ENCODE assay signal across 29 cellular contexts in the genomic region with DNA sequence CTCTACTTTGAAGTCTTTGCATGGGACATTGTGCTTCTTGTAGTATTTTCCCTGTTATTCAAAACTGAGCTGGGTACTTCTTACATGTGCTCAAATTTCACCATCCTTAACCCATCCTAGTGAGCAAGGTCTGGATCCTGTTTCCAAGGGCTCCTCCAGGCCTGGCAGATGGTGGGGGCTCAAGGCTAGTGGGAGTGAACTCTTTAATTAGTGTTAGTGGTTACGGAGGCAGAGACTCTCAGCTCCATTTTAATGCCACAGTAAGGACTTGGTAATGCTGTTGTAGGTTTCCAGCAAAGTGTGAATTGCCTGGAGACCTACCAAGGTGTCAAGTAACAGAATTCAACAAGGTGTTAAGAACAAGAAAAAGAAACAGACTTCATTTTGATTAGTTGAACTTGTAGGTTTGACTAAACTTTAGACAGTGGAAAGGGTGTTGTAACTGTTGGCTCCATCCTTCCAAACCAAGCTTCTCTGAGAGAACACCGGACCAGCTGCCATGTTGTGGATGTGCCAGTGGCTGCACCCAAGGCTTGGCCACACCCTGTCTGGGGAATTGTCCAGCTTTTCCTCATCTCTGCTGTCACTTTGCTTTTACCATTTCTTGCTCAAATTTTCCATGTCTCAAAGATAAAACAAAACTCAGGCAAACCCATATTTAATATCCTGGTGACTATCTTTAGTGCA.
DNase-seq lines count a peak whose midpoint lies in the region; ATAC-seq, FAIRE-seq and TF ChIP-seq lines count a peak whose summit lies in the region.
"Had no signal": no experiment of that assay in that cellular context is flagged by ENCODE, and none has a peak within 500 bp of the region (broad histone marks: within the 10 kb centered on the region; RNA-seq: fewer than 3 reads in every experiment).

No MANE protein-coding gene starts in this region.

- H4K20me1 ChIP-seq in K562 (replicated peaks; ENCODE audit: control insufficient read depth, insufficient read depth, low read length) = no peaks in the 10 kb centered on the region

- no peak overlapping the region for H3K4me2 ChIP-seq in K562 (ENCODE audit: insufficient read depth, low read length)
- H3K4me2 ChIP-seq in mesendoderm (ENCODE audit: low read length) = no peak overlapping the region

- DNase-seq in left cardiac atrium (peak; percentile 45), cardiac septum (ENCODE audit: low spot score) (no peak), K562 (ENCODE audit: extremely low read depth in 1 of 4, low spot score in 3 of 4) (no peak), mesendoderm (peak; percentile 65), hippocampal formation (lab: John Stamatoyannopoulos, UW) (no peak), foreskin melanocyte (no peak)
- no peak for DNase-seq in activated T-helper 2 cell treated with anti-CD3 and anti-CD28 coated beads, Interferon-gamma antibody, Interleukin-2, Interleukin-4, amounts not matched to agents 10 μg/mL and 5 μg/mL and 100 μg/mL, durations not matched to agents 14 hours and 24 hours and 36 hours (ENCODE audit: low spot score)
- DNase-seq in activated CD4-positive, alpha-beta memory T cell treated with anti-CD3 and anti-CD28 coated beads for 36 hours = no peak
- DNase-seq: activated CD4-positive, alpha-beta T cell treated with anti-CD3 and anti-CD28 coated beads for 4 hours; activated CD8-positive, alpha-beta memory T cell treated with anti-CD3 and anti-CD28 coated beads for 24 hours; activated T-cell treated with anti-CD3 and anti-CD28 coated beads for 4 hours; CD4-positive, alpha-beta T cell; GM23248; HFFc6; islet precursor cell; midbrain; naive thymus-derived CD4-positive, alpha-beta T cell; NCI-H1092 treated with DMSO at 0.1 percent for 48 hours; NCI-H187 treated with DMSO at 0.1 percent for 48 hours; NCI-H345; NCI-H774; SJCRH30; stimulated activated CD4-positive, alpha-beta T cell treated with anti-CD3 and anti-CD28 coated beads, Interleukin-15, amount 100 ng/mL, for 24 hours; SW 1271; upper lobe of left lung had no signal

- H2BK120ac ChIP-seq in mesendoderm (ENCODE audit: low read depth, low read length) = no peak overlapping the region

- no peak for TF ChIP-seq EP300 in K562 (IDR thresholded peaks at IDR 0.05; ENCODE audit: low read length)

- H2BK5ac ChIP-seq in mesendoderm (ENCODE audit: low read length) = no peak overlapping the region

- H3K27ac Mint-ChIP-seq in activated T-helper 2 cell treated with anti-CD3 and anti-CD28 coated beads, Interferon-gamma antibody, Interleukin-2, Interleukin-4, amounts not matched to agents 10 μg/mL and 5 μg/mL and 100 μg/mL, durations not matched to agents 14 hours and 24 hours and 36 hours = no peak overlapping the region
- H3K27ac Mint-ChIP-seq in activated CD4-positive, alpha-beta memory T cell treated with anti-CD3 and anti-CD28 coated beads for 36 hours = no peak overlapping the region
- H3K27ac Mint-ChIP-seq: activated naive CD4-positive, alpha-beta T cell treated with anti-CD3 and anti-CD28 coated beads, Interleukin-2, amount 50 U/mL, for 72 hours; CD4-positive, alpha-beta T cell; HFFc6; naive thymus-derived CD4-positive, alpha-beta T cell; stimulated activated effector memory CD8-positive, alpha-beta T cell treated with anti-CD3 and anti-CD28 coated beads, Interleukin-12 subunit alpha, Interleukin-12 subunit beta, amount 100 ng/mL, for 72 hours had no signal

- H3K79me2 ChIP-seq in K562 (ENCODE audit: control insufficient read depth, insufficient read depth, low read length) (no peaks in the 10 kb centered on the region), mesendoderm (ENCODE audit: control insufficient read depth, insufficient read depth, low read length) (peaks cover 35% of the 10 kb centered on the region)

- no peak overlapping the region for H2AK5ac ChIP-seq in mesendoderm (ENCODE audit: low read length)

- intact Hi-C loops in left cardiac atrium (cut with DNase I) (no loop called here), cardiac septum (cut with DNase I) (no loop called here), K562 (cut with micrococcal nuclease) (no loop called here)
- intact Hi-C loops in activated T-helper 2 cell treated with anti-CD3 and anti-CD28 coated beads, Interferon-gamma antibody, Interleukin-2, Interleukin-4, amounts not matched to agents 10 μg/mL and 5 μg/mL and 100 μg/mL, durations not matched to agents 14 hours and 24 hours and 36 hours (cut with micrococcal nuclease) = no loop called here
- intact Hi-C loops in activated CD4-positive, alpha-beta memory T cell treated with anti-CD3 and anti-CD28 coated beads for 36 hours (cut with micrococcal nuclease) = no loop called here

- H4K5ac ChIP-seq in mesendoderm (ENCODE audit: low read length) = no peak overlapping the region

- H3K9me3 ChIP-seq in K562 (replicated peaks; ENCODE audit: control insufficient read depth, insufficient read depth, low read depth, low read length) = no peaks in the 10 kb centered on the region
- H3K9me3 ChIP-seq: SJCRH30, upper lobe of left lung had no signal

- no peak overlapping the region for H2BK15ac ChIP-seq in mesendoderm (replicated peaks; ENCODE audit: low read depth)

- TF ChIP-seq CTCF in K562 (IDR thresholded peaks at IDR 0.05 in 2 of 3, conservative IDR thresholded peaks at IDR 0.05 in 1 of 3; ENCODE audit: insufficient read depth in 2 of 3, low read depth in 1 of 3, low read length in 3 of 3) = no peak

- CTCF ChIA-PET in K562 (lab: Yijun Ruan, JAX; ENCODE audit: low intra/inter-chr PET ratio) = no interaction called here
- CTCF ChIA-PET in activated CD4-positive, alpha-beta memory T cell treated with anti-CD3 and anti-CD28 coated beads for 36 hours (lab: Charles Lee) = no interaction called here

- WGBS in K562 (ENCODE audit: insufficient coverage, low coverage, missing lambda C conversion rate) = 3% methylated on average over 2 of the region's 2 CpGs
- WGBS in mesendoderm (ENCODE audit: extremely low coverage, insufficient coverage, low lambda C conversion rate) = no CpG with 5 or more reads among the region's 2 CpGs

- H3K18ac ChIP-seq in mesendoderm (ENCODE audit: low read length) = peak overlapping the region; percentile 85

- no peak overlapping the region for H3K23ac ChIP-seq in mesendoderm (ENCODE audit: low read length)

- H3K9me1 ChIP-seq in K562 (ENCODE audit: control insufficient read depth, insufficient read depth, low read length) = no peaks in the 10 kb centered on the region

- in situ Hi-C loops in K562 (cut with MboI) = no loop called here

- no TSS peak for BruUV-seq in K562 (replicated peaks; lab: Mats Ljungman, UMichigan)

- H3K4me1 ChIP-seq in K562 (replicated peaks in 1 of 2; ENCODE audit: control insufficient read depth in 2 of 2, insufficient read depth in 2 of 2, low read length in 2 of 2) = no peaks in the 10 kb centered on the region
- H3K4me1 ChIP-seq in mesendoderm (ENCODE audit: control insufficient read depth, low read depth, low read length) = peaks cover 17% of the 10 kb centered on the region
- H3K4me1 ChIP-seq: SJCRH30, upper lobe of left lung had no signal

- H3K27me3 Mint-ChIP-seq in activated T-helper 2 cell treated with anti-CD3 and anti-CD28 coated beads, Interferon-gamma antibody, Interleukin-2, Interleukin-4, amounts not matched to agents 10 μg/mL and 5 μg/mL and 100 μg/mL, durations not matched to agents 14 hours and 24 hours and 36 hours (ENCODE audit: low read depth) = no peaks in the 10 kb centered on the region
- no peaks in the 10 kb centered on the region for H3K27me3 Mint-ChIP-seq in activated CD4-positive, alpha-beta memory T cell treated with anti-CD3 and anti-CD28 coated beads for 36 hours

- H3K36me3 ChIP-seq in K562 (ENCODE audit: control insufficient read depth, insufficient read depth, low read length) (no peaks in the 10 kb centered on the region), mesendoderm (ENCODE audit: control insufficient read depth, insufficient read depth, low read length) (no peaks in the 10 kb centered on the region)
- H3K36me3 ChIP-seq: SJCRH30, upper lobe of left lung had no signal

- no peak overlapping the region for H4K8ac ChIP-seq in mesendoderm (ENCODE audit: low read depth, low read length)

- TF ChIP-seq RAD21 in K562 (CRISPR knock-in tag; conservative IDR thresholded peaks at IDR 0.05 in 1 of 2, IDR thresholded peaks at IDR 0.05 in 1 of 2) = no peak

- no peak overlapping the region for H3K56ac ChIP-seq in mesendoderm (ENCODE audit: low read length)

- no peaks in the 10 kb centered on the region for H3K4me1 Mint-ChIP-seq in activated T-helper 2 cell treated with anti-CD3 and anti-CD28 coated beads, Interferon-gamma antibody, Interleukin-2, Interleukin-4, amounts not matched to agents 10 μg/mL and 5 μg/mL and 100 μg/mL, durations not matched to agents 14 hours and 24 hours and 36 hours (ENCODE audit: low read depth)
- H3K4me1 Mint-ChIP-seq in activated CD4-positive, alpha-beta memory T cell treated with anti-CD3 and anti-CD28 coated beads for 36 hours (ENCODE audit: low read depth) = no peaks in the 10 kb centered on the region
- H3K4me1 Mint-ChIP-seq: stimulated activated effector memory CD8-positive, alpha-beta T cell treated with anti-CD3 and anti-CD28 coated beads, Interleukin-12 subunit alpha, Interleukin-12 subunit beta, amount 100 ng/mL, for 72 hours had no signal

- H2AFZ ChIP-seq in K562 (ENCODE audit: low read depth, low read length) = no peak overlapping the region
- H2AFZ ChIP-seq: GM23248 had no signal

- H3K27me3 ChIP-seq in K562 (ENCODE audit: control insufficient read depth in 2 of 2, insufficient read depth in 2 of 2, low read length in 2 of 2) (no peaks in the 10 kb centered on the region), mesendoderm (ENCODE audit: insufficient read depth, low read length, poor library complexity) (no peaks in the 10 kb centered on the region)
- H3K27me3 ChIP-seq: SJCRH30, upper lobe of left lung had no signal

- peaks cover under 1% of the 10 kb centered on the region for H3K9me3 Mint-ChIP-seq in activated T-helper 2 cell treated with anti-CD3 and anti-CD28 coated beads, Interferon-gamma antibody, Interleukin-2, Interleukin-4, amounts not matched to agents 10 μg/mL and 5 μg/mL and 100 μg/mL, durations not matched to agents 14 hours and 24 hours and 36 hours
- H3K9me3 Mint-ChIP-seq in activated CD4-positive, alpha-beta memory T cell treated with anti-CD3 and anti-CD28 coated beads for 36 hours = peaks cover 3% of the 10 kb centered on the region
- H3K9me3 Mint-ChIP-seq: CD4-positive, alpha-beta T cell had no signal

- POLR2A ChIA-PET in K562 (lab: Yijun Ruan, JAX) = interaction anchor here (0.6 kb wide), 1 partner anchor 171 kb away, joined by 3 read pairs; no protein-coding TSS in a partner anchor
- POLR2A ChIA-PET in activated CD4-positive, alpha-beta memory T cell treated with anti-CD3 and anti-CD28 coated beads for 36 hours (lab: Charles Lee) = no interaction called here

- H3K9ac ChIP-seq in K562 (ENCODE audit: insufficient read depth in 1 of 2, low read depth in 2 of 2, low read length in 2 of 2) (no peak overlapping the region), mesendoderm (ENCODE audit: low read length) (no peak overlapping the region)
- H3K9ac ChIP-seq: GM23248 had no signal

- no peak overlapping the region for H3K4me3 Mint-ChIP-seq in activated T-helper 2 cell treated with anti-CD3 and anti-CD28 coated beads, Interferon-gamma antibody, Interleukin-2, Interleukin-4, amounts not matched to agents 10 μg/mL and 5 μg/mL and 100 μg/mL, durations not matched to agents 14 hours and 24 hours and 36 hours (ENCODE audit: low read depth)
- no peak overlapping the region for H3K4me3 Mint-ChIP-seq in activated CD4-positive, alpha-beta memory T cell treated with anti-CD3 and anti-CD28 coated beads for 36 hours
- H3K4me3 Mint-ChIP-seq: CD4-positive, alpha-beta T cell; HFFc6; naive thymus-derived CD4-positive, alpha-beta T cell; stimulated activated effector memory CD8-positive, alpha-beta T cell treated with anti-CD3 and anti-CD28 coated beads, Interleukin-12 subunit alpha, Interleukin-12 subunit beta, amount 100 ng/mL, for 72 hours had no signal

- ATAC-seq in left cardiac atrium (no peak), K562 (no peak)
- ATAC-seq: activated naive CD4-positive, alpha-beta T cell treated with anti-CD3 and anti-CD28 coated beads, Interleukin-2, amount 50 U/mL, for 72 hours; naive thymus-derived CD4-positive, alpha-beta T cell had no signal

- H3K36me3 Mint-ChIP-seq in activated T-helper 2 cell treated with anti-CD3 and anti-CD28 coated beads, Interferon-gamma antibody, Interleukin-2, Interleukin-4, amounts not matched to agents 10 μg/mL and 5 μg/mL and 100 μg/mL, durations not matched to agents 14 hours and 24 hours and 36 hours (ENCODE audit: low read depth) = no peaks in the 10 kb centered on the region
- H3K36me3 Mint-ChIP-seq in activated CD4-positive, alpha-beta memory T cell treated with anti-CD3 and anti-CD28 coated beads for 36 hours = no peaks in the 10 kb centered on the region
- H3K36me3 Mint-ChIP-seq: stimulated activated effector memory CD8-positive, alpha-beta T cell treated with anti-CD3 and anti-CD28 coated beads, Interleukin-12 subunit alpha, Interleukin-12 subunit beta, amount 100 ng/mL, for 72 hours had no signal

- H3K4ac ChIP-seq in mesendoderm (ENCODE audit: low read depth, low read length) = no peak overlapping the region

- H3K79me1 ChIP-seq in mesendoderm (ENCODE audit: low read length) = peaks cover 14% of the 10 kb centered on the region

- peak; percentile 57 for FAIRE-seq in K562 (lab: Jason Lieb, UNC)
- FAIRE-seq: bronchial epithelial cell, RCC 7860 had no signal

- H3K4me3 ChIP-seq in K562 (no peak overlapping the region), mesendoderm (ENCODE audit: low read length) (no peak overlapping the region)
- H3K4me3 ChIP-seq: GM23248, SJCRH30, upper lobe of left lung had no signal

- H3K27ac ChIP-seq in K562 (ENCODE audit: extremely low read depth, low read depth, low read length) (no peak overlapping the region), mesendoderm (ENCODE audit: low read depth, low read length) (no peak overlapping the region)
- H3K27ac ChIP-seq: GM23248, SJCRH30, upper lobe of left lung had no signal

- TF ChIP-seq POLR2A in K562 (conservative IDR thresholded peaks at IDR 0.05) = no peak

Comparison
In these comparisons a context has a peak if more than half of its experiments do, and no peak if none do; other contexts are left out.
1. DNase-seq: peak in left cardiac atrium (single experiment) and mesendoderm (single experiment); none in cardiac septum (single experiment), K562 (0 of 4), hippocampal formation (0 of 2), activated T-helper 2 cell treated with anti-CD3 and anti-CD28 coated beads, Interferon-gamma antibody, Interleukin-2, Interleukin-4, amounts not matched to agents 10 μg/mL and 5 μg/mL and 100 μg/mL, durations not matched to agents 14 hours and 24 hours and 36 hours (single experiment), activated CD4-positive, alpha-beta memory T cell treated with anti-CD3 and anti-CD28 coated beads for 36 hours (single experiment) and foreskin melanocyte (single experiment).